8 cellular contexts compared by ENCODE assay signal in the genomic region with DNA sequence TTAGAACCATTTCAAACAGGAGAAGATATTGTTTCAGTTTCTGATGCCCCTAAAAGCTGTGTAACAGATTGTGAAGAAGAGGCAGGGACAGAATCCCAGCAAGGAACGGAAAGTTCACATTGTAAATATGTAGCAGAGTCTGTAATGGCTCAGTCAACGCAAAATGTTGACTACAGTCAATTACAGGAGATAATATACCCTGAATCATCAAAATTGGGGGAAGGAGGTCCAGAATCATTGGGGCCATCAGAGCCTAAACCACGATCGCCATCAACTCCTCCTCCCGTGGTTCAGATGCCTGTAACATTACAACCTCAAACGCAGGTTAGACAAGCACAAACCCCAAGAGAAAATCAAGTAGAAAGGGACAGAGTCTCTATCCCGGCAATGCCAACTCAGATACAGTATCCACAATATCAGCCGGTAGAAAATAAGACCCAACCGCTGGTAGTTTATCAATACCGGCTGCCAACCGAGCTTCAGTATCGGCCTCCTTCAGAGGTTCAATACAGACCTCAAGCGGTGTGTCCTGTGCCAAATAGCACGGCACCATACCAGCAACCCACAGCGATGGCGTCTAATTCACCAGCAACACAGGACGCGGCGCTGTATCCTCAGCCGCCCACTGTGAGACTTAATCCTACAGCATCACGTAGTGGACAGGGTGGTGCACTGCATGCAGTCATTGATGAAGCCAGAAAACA. TPM values are rescaled to one million over a fixed set of nuclear protein-coding genes. Genes with fewer than 3 reads are reported as not detected.
A peak's percentile ranks its signal among the peaks of the same experiment; 100 is the strongest.
DNase-seq lines count a peak whose midpoint lies in the region; ATAC-seq and TF ChIP-seq lines count a peak whose summit lies in the region.

No MANE protein-coding gene starts in this region.

- TF ChIP-seq CTCF in PC-9 (conservative IDR thresholded peaks at IDR 0.05) (peak; percentile 79), fibroblast of mammary gland (conservative IDR thresholded peaks at IDR 0.05; ENCODE audit: control insufficient read depth, insufficient read depth, low read depth, low read length) (peak; percentile 75), neural crest cell (conservative IDR thresholded peaks at IDR 0.05) (peak; percentile 86)

- H3K9me3 ChIP-seq in PC-9 (ENCODE audit: insufficient read depth, low read depth), result no peaks in the 10 kb centered on the region

- peak; percentile 27 for DNase-seq in NK-92 treated with Interleukin-12 subunit alpha and Interleukin-12 subunit beta, amount 100 ng/mL, for 24 hours (lab: John Stamatoyannopoulos, UW)
- no peak for DNase-seq in NK-92 (lab: John Stamatoyannopoulos, UW; ENCODE audit: unreplicated experiment)
- DNase-seq in Jurkat, Clone E6-1 (ENCODE audit: low read depth, low spot score), result peak; percentile 93
- DNase-seq in PC-9, result peak; percentile 43 to 44
- peak; percentile 84 to 85 for DNase-seq in activated T-cell treated with anti-CD3 and anti-CD28 coated beads, Interleukin-2, amount 50 U/mL, for 48 hours
- DNase-seq in fibroblast of mammary gland (ENCODE audit: low read depth), result peak; percentile 78
- DNase-seq in neural crest cell (ENCODE audit: low read depth, low spot score), result peak; percentile 69
- DNase-seq in stimulated activated naive CD8-positive, alpha-beta T cell treated with anti-CD3 and anti-CD28 coated beads, Interleukin-15, Interleukin-2, amounts not matched to agents 100 U/mL and 50 U/mL, for 24 hours, result peak; percentile 74

- no peaks in the 10 kb centered on the region for H4K20me1 ChIP-seq in PC-9 (ENCODE audit: insufficient read depth)

- no peak overlapping the region for H3K4me3 Mint-ChIP-seq in neural crest cell

- peak overlapping the region; percentile 54 for H3K4me3 ChIP-seq in Jurkat, Clone E6-1 (ENCODE audit: low read length)
- no peak overlapping the region for H3K4me3 ChIP-seq in PC-9
- H3K4me3 ChIP-seq in fibroblast of mammary gland (ENCODE audit: control insufficient read depth, low read depth, low read length), result no peak overlapping the region

- H3K4me1 Mint-ChIP-seq in neural crest cell, result peaks cover 39% of the 10 kb centered on the region

- no peaks in the 10 kb centered on the region for H3K27me3 Mint-ChIP-seq in neural crest cell (ENCODE audit: low read depth)

- no peaks in the 10 kb centered on the region for H3K36me3 ChIP-seq in PC-9 (ENCODE audit: low read depth)

- intact Hi-C loops in PC-9 (cut with micrococcal nuclease; ENCODE audit: unreplicated experiment), result loop anchor here (2.0 to 10.0 kb wide), 2 partner anchors 134 to 580 kb away; no protein-coding TSS in a partner anchor

- H3K4me2 ChIP-seq in PC-9, result no peak overlapping the region

- peak; percentile 97 for ATAC-seq in stimulated activated naive CD8-positive, alpha-beta T cell treated with anti-CD3 and anti-CD28 coated beads, Interleukin-15, Interleukin-2, amounts not matched to agents 100 U/mL and 50 U/mL, for 24 hours

- POLR2A ChIA-PET in PC-9 (lab: Charles Lee; ENCODE audit: unreplicated experiment), result no interaction called here

- peaks cover 70% of the 10 kb centered on the region for H3K27me3 ChIP-seq in PC-9 (ENCODE audit: insufficient read depth, low read depth)

- BruUV-seq in PC-9 (replicated peaks; lab: Mats Ljungman, UMichigan), result no TSS peak

- H3K27ac ChIP-seq in PC-9, result no peak overlapping the region

- no peaks in the 10 kb centered on the region for H3K9me3 Mint-ChIP-seq in neural crest cell

- H3K36me3 Mint-ChIP-seq in neural crest cell (ENCODE audit: low read depth), result no peaks in the 10 kb centered on the region

- H2AFZ ChIP-seq in PC-9, result no peak overlapping the region

- H3K4me1 ChIP-seq in PC-9 (replicated peaks; ENCODE audit: insufficient read depth), result no peaks in the 10 kb centered on the region

- no peaks in the 10 kb centered on the region for H3F3A ChIP-seq in PC-9 (ENCODE audit: insufficient read depth, low read depth)

- H3K27ac Mint-ChIP-seq in neural crest cell (ENCODE audit: unreplicated experiment), result no peak overlapping the region

- CTCF ChIA-PET in PC-9 (lab: Charles Lee), result no interaction called here

- no peaks in the 10 kb centered on the region for H3K79me2 ChIP-seq in PC-9 (ENCODE audit: low read depth)

- no peaks in the 10 kb centered on the region for H3K9me2 ChIP-seq in PC-9 (ENCODE audit: insufficient read depth)

RNA-seq across cellular contexts. Expression of gene IGLL1, which starts 40.8 kb away (rescaled TPM):
- polyA plus RNA-seq in Jurkat, Clone E6-1 (2012; ENCODE audit: insufficient read depth, insufficient read length), result 13.2 TPM
- total RNA-seq in PC-9 (2021) (not detected in 2 replicates), neural crest cell (not detected in 2 replicates)
